ENCODE assay signal across 1 cellular context in genomic region chr3:5194801-5195509, GRCh38.
TF ChIP-seq lines count a peak whose summit lies in the region.

No MANE protein-coding gene starts in this region.

TF ChIP-seq in K562, 482 proteins besides CTCF, POLR2A, EP300 and RAD21 (continued from another document and continues in another):
- TF ChIP-seq ZBTB40 (IDR thresholded peaks at IDR 0.05): peak; percentile 63; the same call in 1 of the 2 replicates
- no peak for TF ChIP-seq ZBTB40 (CRISPR knock-in tag; IDR thresholded peaks at IDR 0.05)
- peak; percentile 98 for TF ChIP-seq FOSL1 (tag; conservative IDR thresholded peaks at IDR 0.05)
- no peak for TF ChIP-seq ZNF449 (CRISPR knock-in tag; IDR thresholded peaks at IDR 0.05)
- peak; percentile 84 for TF ChIP-seq GATA2 (CRISPR knock-in tag; IDR thresholded peaks at IDR 0.05)
- 0 out of 2 replicates have a peak, but pooled peaks have one; percentile 9 for TF ChIP-seq ZNF551 (CRISPR knock-in tag; IDR thresholded peaks at IDR 0.05)
- TF ChIP-seq ETV6 (IDR thresholded peaks at IDR 0.05; ENCODE audit: borderline replicate concordance in 1 of 2, low read depth in 2 of 2, low read length in 1 of 2): no peak
- no peak for TF ChIP-seq ETV6 (CRISPR knock-in tag; IDR thresholded peaks at IDR 0.05; ENCODE audit: borderline replicate concordance)
- TF ChIP-seq ZNF398 (CRISPR knock-in tag; IDR thresholded peaks at IDR 0.05): no peak
- TF ChIP-seq ZNF311 (CRISPR knock-in tag; IDR thresholded peaks at IDR 0.05): no peak
- TF ChIP-seq CEBPB (tag; IDR thresholded peaks at IDR 0.05): peak; percentile 99
- TF ChIP-seq HNRNPLL (IDR thresholded peaks at IDR 0.05; ENCODE audit: low read depth, low read length, poor library complexity, severe bottlenecking): no peak
- TF ChIP-seq NFE2 (IDR thresholded peaks at IDR 0.05; ENCODE audit: low read depth): 0 out of 2 replicates have a peak, but pooled peaks have one; percentile 25
- 0 out of 2 replicates have a peak, but pooled peaks have one; percentile 11 for TF ChIP-seq RAD51 (IDR thresholded peaks at IDR 0.05; ENCODE audit: borderline replicate concordance, low read depth)
- TF ChIP-seq, protein P1, sequence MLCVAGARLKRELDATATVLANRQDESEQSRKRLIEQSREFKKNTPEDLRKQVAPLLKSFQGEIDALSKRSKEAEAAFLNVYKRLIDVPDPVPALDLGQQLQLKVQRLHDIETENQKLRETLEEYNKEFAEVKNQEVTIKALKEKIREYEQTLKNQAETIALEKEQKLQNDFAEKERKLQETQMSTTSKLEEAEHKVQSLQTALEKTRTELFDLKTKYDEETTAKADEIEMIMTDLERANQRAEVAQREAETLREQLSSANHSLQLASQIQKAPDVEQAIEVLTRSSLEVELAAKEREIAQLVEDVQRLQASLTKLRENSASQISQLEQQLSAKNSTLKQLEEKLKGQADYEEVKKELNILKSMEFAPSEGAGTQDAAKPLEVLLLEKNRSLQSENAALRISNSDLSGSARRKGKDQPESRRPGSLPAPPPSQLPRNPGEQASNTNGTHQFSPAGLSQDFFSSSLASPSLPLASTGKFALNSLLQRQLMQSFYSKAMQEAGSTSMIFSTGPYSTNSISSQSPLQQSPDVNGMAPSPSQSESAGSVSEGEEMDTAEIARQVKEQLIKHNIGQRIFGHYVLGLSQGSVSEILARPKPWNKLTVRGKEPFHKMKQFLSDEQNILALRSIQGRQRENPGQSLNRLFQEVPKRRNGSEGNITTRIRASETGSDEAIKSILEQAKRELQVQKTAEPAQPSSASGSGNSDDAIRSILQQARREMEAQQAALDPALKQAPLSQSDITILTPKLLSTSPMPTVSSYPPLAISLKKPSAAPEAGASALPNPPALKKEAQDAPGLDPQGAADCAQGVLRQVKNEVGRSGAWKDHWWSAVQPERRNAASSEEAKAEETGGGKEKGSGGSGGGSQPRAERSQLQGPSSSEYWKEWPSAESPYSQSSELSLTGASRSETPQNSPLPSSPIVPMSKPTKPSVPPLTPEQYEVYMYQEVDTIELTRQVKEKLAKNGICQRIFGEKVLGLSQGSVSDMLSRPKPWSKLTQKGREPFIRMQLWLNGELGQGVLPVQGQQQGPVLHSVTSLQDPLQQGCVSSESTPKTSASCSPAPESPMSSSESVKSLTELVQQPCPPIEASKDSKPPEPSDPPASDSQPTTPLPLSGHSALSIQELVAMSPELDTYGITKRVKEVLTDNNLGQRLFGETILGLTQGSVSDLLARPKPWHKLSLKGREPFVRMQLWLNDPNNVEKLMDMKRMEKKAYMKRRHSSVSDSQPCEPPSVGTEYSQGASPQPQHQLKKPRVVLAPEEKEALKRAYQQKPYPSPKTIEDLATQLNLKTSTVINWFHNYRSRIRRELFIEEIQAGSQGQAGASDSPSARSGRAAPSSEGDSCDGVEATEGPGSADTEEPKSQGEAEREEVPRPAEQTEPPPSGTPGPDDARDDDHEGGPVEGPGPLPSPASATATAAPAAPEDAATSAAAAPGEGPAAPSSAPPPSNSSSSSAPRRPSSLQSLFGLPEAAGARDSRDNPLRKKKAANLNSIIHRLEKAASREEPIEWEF (CRISPR knock-in tag; IDR thresholded peaks at IDR 0.05): no peak
- 0 out of 2 replicates have a peak, but pooled peaks have one; percentile 42 for TF ChIP-seq NCOR1 (IDR thresholded peaks at IDR 0.05)
- TF ChIP-seq MCM7 (IDR thresholded peaks at IDR 0.05): no peak
- TF ChIP-seq RCOR1 (IDR thresholded peaks at IDR 0.05; ENCODE audit: borderline replicate concordance in 1 of 2, low read depth in 2 of 2, low read length in 2 of 2): peak; percentile 76 to 100; a peak in 3 of 4 replicates
- no peak for TF ChIP-seq ASH1L (IDR thresholded peaks at IDR 0.05; ENCODE audit: borderline replicate concordance, low read depth, partially characterized antibody)
- TF ChIP-seq ZNF589 (CRISPR knock-in tag; IDR thresholded peaks at IDR 0.05; ENCODE audit: low read depth): peak; percentile 85
- no peak for TF ChIP-seq ZNF324 (CRISPR knock-in tag; IDR thresholded peaks at IDR 0.05)
- TF ChIP-seq TBL1XR1 (IDR thresholded peaks at IDR 0.05; ENCODE audit: low read length in 2 of 2): 0 out of 4 replicates have a peak, but pooled peaks of 1 of the 2 experiments have one; percentile 49
- peak in 1 of 2 experiments; percentile 56 for TF ChIP-seq AFF1 (IDR thresholded peaks at IDR 0.05; ENCODE audit: low read depth in 1 of 2, partially characterized antibody in 2 of 2)
- TF ChIP-seq DMBX1 (CRISPR knock-in tag; IDR thresholded peaks at IDR 0.05; ENCODE audit: borderline replicate concordance): peak; percentile 49; the same call in 1 of the 2 replicates
- peak; percentile 76; the same call in 1 of the 2 replicates for TF ChIP-seq TEAD4 (IDR thresholded peaks at IDR 0.05; ENCODE audit: low read length)
- no peak for TF ChIP-seq TEAD4 (CRISPR knock-in tag; IDR thresholded peaks at IDR 0.05; ENCODE audit: borderline replicate concordance)
- TF ChIP-seq SMAD2 (IDR thresholded peaks at IDR 0.05; ENCODE audit: low read depth, low read length): no peak
- TF ChIP-seq KHSRP (IDR thresholded peaks at IDR 0.05): 0 out of 2 replicates have a peak, but pooled peaks have one; percentile 17
- TF ChIP-seq TRIM24 (IDR thresholded peaks at IDR 0.05): peak; percentile 27 to 63; a peak in 2 of 4 replicates
- TF ChIP-seq PTBP1 (IDR thresholded peaks at IDR 0.05; ENCODE audit: low read depth, low read length): no peak
- no peak for TF ChIP-seq MYBL2 (IDR thresholded peaks at IDR 0.05; ENCODE audit: low read depth)
- TF ChIP-seq MYBL2 (CRISPR knock-in tag; IDR thresholded peaks at IDR 0.05; ENCODE audit: borderline replicate concordance): no peak
- no peak for TF ChIP-seq TBP (optimal IDR thresholded peaks at IDR 0.05; ENCODE audit: low read depth, low read length)
- TF ChIP-seq ZNF512 (tag; IDR thresholded peaks at IDR 0.05): peak; percentile 34; the same call in 1 of the 2 replicates
- TF ChIP-seq U2AF1 (optimal IDR thresholded peaks at IDR 0.05; ENCODE audit: low read depth, low read length): no peak
- TF ChIP-seq FOXA1 (IDR thresholded peaks at IDR 0.05; ENCODE audit: borderline replicate concordance): no peak
